1 cellular context compared by ENCODE assay signal in the genomic region with DNA sequence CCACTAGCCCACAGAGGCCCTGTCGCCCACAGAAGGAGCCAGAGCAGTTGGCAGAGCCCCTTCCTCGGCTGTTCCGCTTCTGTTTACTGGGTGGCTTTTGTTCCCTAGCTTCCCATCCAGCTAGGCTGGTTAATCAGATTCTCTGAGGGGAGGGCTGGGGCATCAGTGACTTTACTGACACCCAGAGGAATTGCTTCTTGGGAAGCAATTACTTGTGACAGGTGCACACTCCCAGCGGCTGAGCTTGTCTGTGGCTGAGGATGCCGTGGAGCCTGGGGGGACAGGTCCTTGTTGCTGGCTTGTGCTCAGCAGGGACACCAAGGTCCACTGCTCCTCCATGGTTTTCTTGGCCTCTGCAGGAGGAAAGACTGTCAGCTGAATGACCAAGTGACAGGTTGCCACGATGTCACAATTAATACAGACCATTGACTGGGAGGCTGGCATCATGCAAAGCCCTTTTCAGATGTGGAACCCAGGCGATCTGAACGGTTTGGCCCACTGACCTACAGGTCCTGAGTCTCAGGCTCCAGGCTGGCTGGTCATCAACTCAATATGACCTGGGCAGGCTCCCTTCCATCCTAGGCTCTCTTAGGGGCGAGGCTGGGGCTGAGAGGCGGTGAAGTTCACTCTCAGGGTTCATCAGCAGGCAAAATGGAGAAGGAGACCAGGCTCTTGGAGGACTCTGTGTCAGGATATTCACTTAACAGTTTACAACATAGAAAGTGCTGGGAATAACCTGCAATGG.
TF ChIP-seq lines count a peak whose summit lies in the region.

No MANE protein-coding gene starts in this region.

TF ChIP-seq in GM23338, 12 proteins besides CTCF, POLR2A, EP300 and RAD21 (continued from another document):
- TF ChIP-seq, protein P1, sequence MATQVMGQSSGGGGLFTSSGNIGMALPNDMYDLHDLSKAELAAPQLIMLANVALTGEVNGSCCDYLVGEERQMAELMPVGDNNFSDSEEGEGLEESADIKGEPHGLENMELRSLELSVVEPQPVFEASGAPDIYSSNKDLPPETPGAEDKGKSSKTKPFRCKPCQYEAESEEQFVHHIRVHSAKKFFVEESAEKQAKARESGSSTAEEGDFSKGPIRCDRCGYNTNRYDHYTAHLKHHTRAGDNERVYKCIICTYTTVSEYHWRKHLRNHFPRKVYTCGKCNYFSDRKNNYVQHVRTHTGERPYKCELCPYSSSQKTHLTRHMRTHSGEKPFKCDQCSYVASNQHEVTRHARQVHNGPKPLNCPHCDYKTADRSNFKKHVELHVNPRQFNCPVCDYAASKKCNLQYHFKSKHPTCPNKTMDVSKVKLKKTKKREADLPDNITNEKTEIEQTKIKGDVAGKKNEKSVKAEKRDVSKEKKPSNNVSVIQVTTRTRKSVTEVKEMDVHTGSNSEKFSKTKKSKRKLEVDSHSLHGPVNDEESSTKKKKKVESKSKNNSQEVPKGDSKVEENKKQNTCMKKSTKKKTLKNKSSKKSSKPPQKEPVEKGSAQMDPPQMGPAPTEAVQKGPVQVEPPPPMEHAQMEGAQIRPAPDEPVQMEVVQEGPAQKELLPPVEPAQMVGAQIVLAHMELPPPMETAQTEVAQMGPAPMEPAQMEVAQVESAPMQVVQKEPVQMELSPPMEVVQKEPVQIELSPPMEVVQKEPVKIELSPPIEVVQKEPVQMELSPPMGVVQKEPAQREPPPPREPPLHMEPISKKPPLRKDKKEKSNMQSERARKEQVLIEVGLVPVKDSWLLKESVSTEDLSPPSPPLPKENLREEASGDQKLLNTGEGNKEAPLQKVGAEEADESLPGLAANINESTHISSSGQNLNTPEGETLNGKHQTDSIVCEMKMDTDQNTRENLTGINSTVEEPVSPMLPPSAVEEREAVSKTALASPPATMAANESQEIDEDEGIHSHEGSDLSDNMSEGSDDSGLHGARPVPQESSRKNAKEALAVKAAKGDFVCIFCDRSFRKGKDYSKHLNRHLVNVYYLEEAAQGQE (IDR thresholded peaks at IDR 0.05; ENCODE audit: unreplicated experiment) = no peak
TF ChIP-seq in GM23338: peak in this region for 0.
